Comparison of ENCODE assay signal across 1 cellular context in the genomic region with DNA sequence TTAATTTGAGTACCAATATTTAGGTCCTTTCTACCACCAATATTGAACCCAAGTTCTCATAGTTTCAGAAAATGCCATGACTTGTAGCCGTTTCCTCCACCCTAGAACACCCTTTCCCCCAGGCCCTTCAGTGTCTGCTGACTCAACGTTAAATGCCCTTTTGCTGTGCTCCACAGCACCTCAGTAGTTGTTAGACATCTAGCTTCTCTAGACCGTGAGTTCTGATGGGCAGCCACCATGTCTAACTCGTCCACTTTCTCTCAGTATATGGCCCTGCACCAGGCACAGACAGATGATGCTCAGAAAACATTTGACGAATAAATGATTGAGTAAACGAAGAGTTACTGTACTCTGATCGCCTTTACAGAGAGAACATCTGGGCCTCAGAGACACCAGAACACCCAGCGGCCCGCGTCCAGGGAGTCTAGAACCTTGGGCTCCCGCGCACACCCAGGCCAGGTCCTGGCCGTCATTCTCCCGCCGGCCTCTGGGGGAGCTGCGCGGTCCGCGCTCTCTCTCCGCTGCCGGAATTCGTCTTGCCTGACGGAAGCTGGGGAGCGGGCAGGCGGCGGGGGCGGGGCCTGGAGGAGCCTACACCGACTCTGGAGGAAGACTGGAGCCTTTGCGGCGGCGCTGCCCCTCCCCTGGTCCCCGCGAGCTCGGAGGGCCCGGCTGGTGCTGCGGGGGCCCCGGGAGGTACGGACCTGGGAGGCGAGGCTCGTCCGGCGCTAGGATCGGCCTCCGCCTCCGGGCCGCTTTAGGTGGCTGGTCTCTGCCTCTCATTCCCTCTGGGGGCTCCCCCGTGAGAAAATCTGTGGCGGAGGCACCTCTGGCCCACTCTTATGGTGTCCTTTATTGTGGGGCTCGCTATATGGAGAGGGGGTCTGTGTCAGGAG.
TF ChIP-seq lines count a peak whose summit lies in the region.

A gene (plus strand): TSS at position 582 of the 896 bp plus-strand sequence. CDS start 1,488 bp downstream, outside the sequence.

TF ChIP-seq in HepG2, 621 proteins besides CTCF, POLR2A, EP300 and RAD21 (continued from another document and continues in another):
- TF ChIP-seq ZNF644 (CRISPR knock-in tag; IDR thresholded peaks at IDR 0.05; ENCODE audit: low read depth) (peak; percentile 64), EHMT2 (IDR thresholded peaks at IDR 0.05; ENCODE audit: borderline replicate concordance, low read depth, low read length) (peak; percentile 84), HOXA5 (CRISPR knock-in tag; IDR thresholded peaks at IDR 0.05) (peak; percentile 73; the same call in 1 of the 2 replicates), EED (CRISPR knock-in tag; IDR thresholded peaks at IDR 0.05) (peak; percentile 76; the same call in 1 of the 2 replicates), ZNF761 (CRISPR knock-in tag; conservative IDR thresholded peaks at IDR 0.05) (peak; percentile 70; the same call in 1 of the 2 replicates), ZNF224 (CRISPR knock-in tag; IDR thresholded peaks at IDR 0.05) (no peak), ZNF782 (CRISPR knock-in tag; IDR thresholded peaks at IDR 0.05; ENCODE audit: borderline replicate concordance) (0 out of 2 replicates have a peak, but pooled peaks have one; percentile 67), RFX5 (IDR thresholded peaks at IDR 0.05; ENCODE audit: low read depth, low read length) (no peak), NR2F2 (IDR thresholded peaks at IDR 0.05; ENCODE audit: borderline replicate concordance, low read depth) (no peak), ZNF768 (CRISPR knock-in tag; IDR thresholded peaks at IDR 0.05) (peak; percentile 84), ZNF24 (IDR thresholded peaks at IDR 0.05) (no peak), XBP1 (CRISPR knock-in tag; IDR thresholded peaks at IDR 0.05) (no peak), ZMYM3 (CRISPR knock-in tag; IDR thresholded peaks at IDR 0.05) (peak; percentile 67; the same call in 1 of the 2 replicates), ZNF138 (CRISPR knock-in tag; IDR thresholded peaks at IDR 0.05; ENCODE audit: low read depth) (0 out of 2 replicates have a peak, but pooled peaks have one; percentile 79), NCOA5 (CRISPR knock-in tag; IDR thresholded peaks at IDR 0.05) (no peak), YEATS2 (CRISPR knock-in tag; IDR thresholded peaks at IDR 0.05; ENCODE audit: borderline replicate concordance) (peak; percentile 98), NONO (IDR thresholded peaks at IDR 0.05) (no peak), NONO (CRISPR knock-in tag; conservative IDR thresholded peaks at IDR 0.05) (peak; percentile 95), ZNF674 (CRISPR knock-in tag; IDR thresholded peaks at IDR 0.05; ENCODE audit: low read depth) (peak; percentile 69; the same call in 1 of the 2 replicates), ZFP41 (CRISPR knock-in tag; IDR thresholded peaks at IDR 0.05; ENCODE audit: borderline replicate concordance) (peak; percentile 73; the same call in 1 of the 2 replicates), MAF1 (CRISPR knock-in tag; IDR thresholded peaks at IDR 0.05; ENCODE audit: borderline replicate concordance) (peak; percentile 92; the same call in 1 of the 2 replicates), RFX3 (CRISPR knock-in tag; IDR thresholded peaks at IDR 0.05) (no peak), SIX1 (CRISPR knock-in tag; IDR thresholded peaks at IDR 0.05; ENCODE audit: borderline replicate concordance) (no peak; the same call in 1 of the 2 replicates), KLF16 (CRISPR knock-in tag; IDR thresholded peaks at IDR 0.05) (peak in 1 of 2 experiments; percentile 95; a peak in 2 of 4 replicates), ZFP62 (CRISPR knock-in tag; IDR thresholded peaks at IDR 0.05) (peak; percentile 14; the same call in 1 of the 2 replicates), ZNF235 (CRISPR knock-in tag; IDR thresholded peaks at IDR 0.05; ENCODE audit: borderline replicate concordance) (peak; percentile 88; the same call in 1 of the 2 replicates), SMARCC2 (IDR thresholded peaks at IDR 0.05) (no peak), MBNL3 (CRISPR knock-in tag; conservative IDR thresholded peaks at IDR 0.05) (no peak), SALL1 (CRISPR knock-in tag; IDR thresholded peaks at IDR 0.05) (peak; percentile 93), SYNCRIP (IDR thresholded peaks at IDR 0.05; ENCODE audit: insufficient read depth, low read depth, low read length) (no peak), ZNF724P (CRISPR knock-in tag; IDR thresholded peaks at IDR 0.05; ENCODE audit: borderline replicate concordance) (no peak), ZNF772 (CRISPR knock-in tag; IDR thresholded peaks at IDR 0.05) (peak; percentile 99), ZKSCAN5 (CRISPR knock-in tag; IDR thresholded peaks at IDR 0.05) (no peak), SOX5 (CRISPR knock-in tag; IDR thresholded peaks at IDR 0.05; ENCODE audit: borderline replicate concordance) (peak; percentile 64), ZNF431 (CRISPR knock-in tag; IDR thresholded peaks at IDR 0.05; ENCODE audit: borderline replicate concordance, low read depth) (no peak), ZNF44 (CRISPR knock-in tag; IDR thresholded peaks at IDR 0.05) (0 out of 2 replicates have a peak, but pooled peaks have one; percentile 50), KLF12 (CRISPR knock-in tag; IDR thresholded peaks at IDR 0.05; ENCODE audit: borderline replicate concordance) (peak; percentile 54; the same call in 1 of the 2 replicates), XRCC5 (optimal IDR thresholded peaks at IDR 0.05; ENCODE audit: low read length) (peak; percentile 99), DNMT3B (CRISPR knock-in tag; conservative IDR thresholded peaks at IDR 0.05) (0 out of 2 replicates have a peak, but pooled peaks have one; percentile 30), ZNF160 (CRISPR knock-in tag; IDR thresholded peaks at IDR 0.05) (0 out of 2 replicates have a peak, but pooled peaks have one; percentile 22), NFRKB (IDR thresholded peaks at IDR 0.05) (no peak), ZNF556 (CRISPR knock-in tag; IDR thresholded peaks at IDR 0.05; ENCODE audit: borderline replicate concordance) (peak; percentile 89), ZNF792 (CRISPR knock-in tag; IDR thresholded peaks at IDR 0.05) (peak; percentile 85; the same call in 1 of the 2 replicates), ELF1 (CRISPR knock-in tag; IDR thresholded peaks at IDR 0.05) (peak; percentile 91), ZNF558 (CRISPR knock-in tag; IDR thresholded peaks at IDR 0.05; ENCODE audit: borderline replicate concordance) (no peak), ZNF878 (CRISPR knock-in tag; IDR thresholded peaks at IDR 0.05) (peak; percentile 90; the same call in 1 of the 2 replicates), ZNF430 (CRISPR knock-in tag; IDR thresholded peaks at IDR 0.05) (peak; percentile 72; the same call in 1 of the 2 replicates), ZFP90 (CRISPR knock-in tag; IDR thresholded peaks at IDR 0.05; ENCODE audit: borderline replicate concordance) (peak; percentile 77; the same call in 1 of the 2 replicates)
- TF ChIP-seq, protein P1, sequence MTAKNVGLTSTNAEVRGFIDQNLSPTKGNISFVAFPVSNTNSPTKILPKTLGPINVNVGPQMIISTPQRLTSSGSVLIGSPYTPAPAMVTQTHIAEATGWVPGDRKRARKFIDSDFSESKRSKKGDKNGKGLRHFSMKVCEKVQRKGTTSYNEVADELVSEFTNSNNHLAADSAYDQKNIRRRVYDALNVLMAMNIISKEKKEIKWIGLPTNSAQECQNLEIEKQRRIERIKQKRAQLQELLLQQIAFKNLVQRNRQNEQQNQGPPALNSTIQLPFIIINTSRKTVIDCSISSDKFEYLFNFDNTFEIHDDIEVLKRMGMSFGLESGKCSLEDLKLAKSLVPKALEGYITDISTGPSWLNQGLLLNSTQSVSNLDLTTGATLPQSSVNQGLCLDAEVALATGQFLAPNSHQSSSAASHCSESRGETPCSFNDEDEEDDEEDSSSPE (CRISPR knock-in tag; IDR thresholded peaks at IDR 0.05): peak; percentile 87
- TF ChIP-seq, protein P2, sequence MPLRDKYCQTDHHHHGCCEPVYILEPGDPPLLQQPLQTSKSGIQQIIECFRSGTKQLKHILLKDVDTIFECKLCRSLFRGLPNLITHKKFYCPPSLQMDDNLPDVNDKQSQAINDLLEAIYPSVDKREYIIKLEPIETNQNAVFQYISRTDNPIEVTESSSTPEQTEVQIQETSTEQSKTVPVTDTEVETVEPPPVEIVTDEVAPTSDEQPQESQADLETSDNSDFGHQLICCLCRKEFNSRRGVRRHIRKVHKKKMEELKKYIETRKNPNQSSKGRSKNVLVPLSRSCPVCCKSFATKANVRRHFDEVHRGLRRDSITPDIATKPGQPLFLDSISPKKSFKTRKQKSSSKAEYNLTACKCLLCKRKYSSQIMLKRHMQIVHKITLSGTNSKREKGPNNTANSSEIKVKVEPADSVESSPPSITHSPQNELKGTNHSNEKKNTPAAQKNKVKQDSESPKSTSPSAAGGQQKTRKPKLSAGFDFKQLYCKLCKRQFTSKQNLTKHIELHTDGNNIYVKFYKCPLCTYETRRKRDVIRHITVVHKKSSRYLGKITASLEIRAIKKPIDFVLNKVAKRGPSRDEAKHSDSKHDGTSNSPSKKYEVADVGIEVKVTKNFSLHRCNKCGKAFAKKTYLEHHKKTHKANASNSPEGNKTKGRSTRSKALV (CRISPR knock-in tag; IDR thresholded peaks at IDR 0.05): peak; percentile 54; the same call in 1 of the 2 replicates
- TF ChIP-seq, protein P3, sequence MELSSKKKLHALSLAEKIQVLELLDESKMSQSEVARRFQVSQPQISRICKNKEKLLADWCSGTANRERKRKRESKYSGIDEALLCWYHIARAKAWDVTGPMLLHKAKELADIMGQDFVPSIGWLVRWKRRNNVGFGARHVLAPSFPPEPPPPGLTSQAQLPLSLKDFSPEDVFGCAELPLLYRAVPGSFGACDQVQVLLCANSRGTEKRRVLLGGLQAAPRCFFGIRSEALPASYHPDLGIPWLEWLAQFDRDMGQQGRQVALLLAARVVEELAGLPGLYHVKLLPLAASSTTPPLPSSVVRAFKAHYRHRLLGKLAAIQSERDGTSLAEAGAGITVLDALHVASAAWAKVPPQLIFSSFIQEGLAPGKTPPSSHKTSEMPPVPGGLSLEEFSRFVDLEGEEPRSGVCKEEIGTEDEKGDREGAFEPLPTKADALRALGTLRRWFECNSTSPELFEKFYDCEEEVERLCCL (CRISPR knock-in tag; IDR thresholded peaks at IDR 0.05; ENCODE audit: borderline replicate concordance): no peak; the same call in 1 of the 2 replicates
- TF ChIP-seq, protein P4, sequence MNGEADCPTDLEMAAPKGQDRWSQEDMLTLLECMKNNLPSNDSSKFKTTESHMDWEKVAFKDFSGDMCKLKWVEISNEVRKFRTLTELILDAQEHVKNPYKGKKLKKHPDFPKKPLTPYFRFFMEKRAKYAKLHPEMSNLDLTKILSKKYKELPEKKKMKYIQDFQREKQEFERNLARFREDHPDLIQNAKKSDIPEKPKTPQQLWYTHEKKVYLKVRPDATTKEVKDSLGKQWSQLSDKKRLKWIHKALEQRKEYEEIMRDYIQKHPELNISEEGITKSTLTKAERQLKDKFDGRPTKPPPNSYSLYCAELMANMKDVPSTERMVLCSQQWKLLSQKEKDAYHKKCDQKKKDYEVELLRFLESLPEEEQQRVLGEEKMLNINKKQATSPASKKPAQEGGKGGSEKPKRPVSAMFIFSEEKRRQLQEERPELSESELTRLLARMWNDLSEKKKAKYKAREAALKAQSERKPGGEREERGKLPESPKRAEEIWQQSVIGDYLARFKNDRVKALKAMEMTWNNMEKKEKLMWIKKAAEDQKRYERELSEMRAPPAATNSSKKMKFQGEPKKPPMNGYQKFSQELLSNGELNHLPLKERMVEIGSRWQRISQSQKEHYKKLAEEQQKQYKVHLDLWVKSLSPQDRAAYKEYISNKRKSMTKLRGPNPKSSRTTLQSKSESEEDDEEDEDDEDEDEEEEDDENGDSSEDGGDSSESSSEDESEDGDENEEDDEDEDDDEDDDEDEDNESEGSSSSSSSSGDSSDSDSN (CRISPR knock-in tag; IDR thresholded peaks at IDR 0.05): peak; percentile 86
- TF ChIP-seq, protein P5, sequence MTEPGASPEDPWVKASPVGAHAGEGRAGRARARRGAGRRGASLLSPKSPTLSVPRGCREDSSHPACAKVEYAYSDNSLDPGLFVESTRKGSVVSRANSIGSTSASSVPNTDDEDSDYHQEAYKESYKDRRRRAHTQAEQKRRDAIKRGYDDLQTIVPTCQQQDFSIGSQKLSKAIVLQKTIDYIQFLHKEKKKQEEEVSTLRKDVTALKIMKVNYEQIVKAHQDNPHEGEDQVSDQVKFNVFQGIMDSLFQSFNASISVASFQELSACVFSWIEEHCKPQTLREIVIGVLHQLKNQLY (CRISPR knock-in tag; IDR thresholded peaks at IDR 0.05): no peak
- TF ChIP-seq, protein P6, sequence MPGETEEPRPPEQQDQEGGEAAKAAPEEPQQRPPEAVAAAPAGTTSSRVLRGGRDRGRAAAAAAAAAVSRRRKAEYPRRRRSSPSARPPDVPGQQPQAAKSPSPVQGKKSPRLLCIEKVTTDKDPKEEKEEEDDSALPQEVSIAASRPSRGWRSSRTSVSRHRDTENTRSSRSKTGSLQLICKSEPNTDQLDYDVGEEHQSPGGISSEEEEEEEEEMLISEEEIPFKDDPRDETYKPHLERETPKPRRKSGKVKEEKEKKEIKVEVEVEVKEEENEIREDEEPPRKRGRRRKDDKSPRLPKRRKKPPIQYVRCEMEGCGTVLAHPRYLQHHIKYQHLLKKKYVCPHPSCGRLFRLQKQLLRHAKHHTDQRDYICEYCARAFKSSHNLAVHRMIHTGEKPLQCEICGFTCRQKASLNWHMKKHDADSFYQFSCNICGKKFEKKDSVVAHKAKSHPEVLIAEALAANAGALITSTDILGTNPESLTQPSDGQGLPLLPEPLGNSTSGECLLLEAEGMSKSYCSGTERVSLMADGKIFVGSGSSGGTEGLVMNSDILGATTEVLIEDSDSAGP (CRISPR knock-in tag; IDR thresholded peaks at IDR 0.05; ENCODE audit: borderline replicate concordance): peak; percentile 91
- TF ChIP-seq, protein P7, sequence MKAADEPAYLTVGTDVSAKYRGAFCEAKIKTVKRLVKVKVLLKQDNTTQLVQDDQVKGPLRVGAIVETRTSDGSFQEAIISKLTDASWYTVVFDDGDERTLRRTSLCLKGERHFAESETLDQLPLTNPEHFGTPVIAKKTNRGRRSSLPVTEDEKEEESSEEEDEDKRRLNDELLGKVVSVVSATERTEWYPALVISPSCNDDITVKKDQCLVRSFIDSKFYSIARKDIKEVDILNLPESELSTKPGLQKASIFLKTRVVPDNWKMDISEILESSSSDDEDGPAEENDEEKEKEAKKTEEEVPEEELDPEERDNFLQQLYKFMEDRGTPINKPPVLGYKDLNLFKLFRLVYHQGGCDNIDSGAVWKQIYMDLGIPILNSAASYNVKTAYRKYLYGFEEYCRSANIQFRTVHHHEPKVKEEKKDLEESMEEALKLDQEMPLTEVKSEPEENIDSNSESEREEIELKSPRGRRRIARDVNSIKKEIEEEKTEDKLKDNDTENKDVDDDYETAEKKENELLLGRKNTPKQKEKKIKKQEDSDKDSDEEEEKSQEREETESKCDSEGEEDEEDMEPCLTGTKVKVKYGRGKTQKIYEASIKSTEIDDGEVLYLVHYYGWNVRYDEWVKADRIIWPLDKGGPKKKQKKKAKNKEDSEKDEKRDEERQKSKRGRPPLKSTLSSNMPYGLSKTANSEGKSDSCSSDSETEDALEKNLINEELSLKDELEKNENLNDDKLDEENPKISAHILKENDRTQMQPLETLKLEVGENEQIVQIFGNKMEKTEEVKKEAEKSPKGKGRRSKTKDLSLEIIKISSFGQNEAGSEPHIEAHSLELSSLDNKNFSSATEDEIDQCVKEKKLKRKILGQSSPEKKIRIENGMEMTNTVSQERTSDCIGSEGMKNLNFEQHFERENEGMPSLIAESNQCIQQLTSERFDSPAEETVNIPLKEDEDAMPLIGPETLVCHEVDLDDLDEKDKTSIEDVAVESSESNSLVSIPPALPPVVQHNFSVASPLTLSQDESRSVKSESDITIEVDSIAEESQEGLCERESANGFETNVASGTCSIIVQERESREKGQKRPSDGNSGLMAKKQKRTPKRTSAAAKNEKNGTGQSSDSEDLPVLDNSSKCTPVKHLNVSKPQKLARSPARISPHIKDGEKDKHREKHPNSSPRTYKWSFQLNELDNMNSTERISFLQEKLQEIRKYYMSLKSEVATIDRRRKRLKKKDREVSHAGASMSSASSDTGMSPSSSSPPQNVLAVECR (CRISPR knock-in tag; IDR thresholded peaks at IDR 0.05; ENCODE audit: borderline replicate concordance): peak; percentile 89; the same call in 1 of the 2 replicates
